ENCODE assay signal across 24 cellular contexts in genomic region chr16:86231996-86232350, GRCh38.
"Had no signal": no experiment of that assay in that cellular context is flagged by ENCODE, and none has a peak within 500 bp of the region (broad histone marks: within the 10 kb centered on the region; RNA-seq: fewer than 3 reads in every experiment).

No MANE protein-coding gene starts in this region.

- ATAC-seq: left colon; left ventricle myocardium superior; naive thymus-derived CD4-positive, alpha-beta T cell; psoas muscle; right lobe of liver had no signal

- H3K4me2 ChIP-seq: hepatocyte had no signal

- H3K4me3 ChIP-seq: coronary artery, hepatocyte, lung, psoas muscle, right lobe of liver, skin epidermis, stomach, thoracic aorta, transverse colon had no signal

- H3K27ac ChIP-seq: coronary artery, hepatocyte, psoas muscle, right lobe of liver, skin epidermis, stomach, thoracic aorta, transverse colon had no signal

- H3K4me1 Mint-ChIP-seq: endodermal cell; naive thymus-derived CD4-positive, alpha-beta T cell; neural crest cell had no signal

- H3K4me1 ChIP-seq: psoas muscle, right lobe of liver, stomach, transverse colon had no signal

- H3K9me3 ChIP-seq: psoas muscle, right lobe of liver, stomach, thoracic aorta, transverse colon had no signal

- H3K36me3 ChIP-seq: right lobe of liver, stomach, thoracic aorta, transverse colon had no signal

- H3K4me3 Mint-ChIP-seq: endodermal cell; naive thymus-derived CD4-positive, alpha-beta T cell; neural crest cell had no signal

- H3K79me2 ChIP-seq: hepatocyte had no signal

- FAIRE-seq: endothelial cell of umbilical vein, urothelium cell line had no signal

- H2AFZ ChIP-seq: hepatocyte had no signal

- H3K27me3 ChIP-seq: hepatocyte, right lobe of liver, transverse colon had no signal

- DNase-seq: effector CD4-positive, alpha-beta T cell; endodermal cell; erythroblast; foreskin melanocyte; left colon; left ventricle myocardium superior; mesendoderm; naive thymus-derived CD4-positive, alpha-beta T cell; psoas muscle; retina; stimulated activated CD4-positive, alpha-beta T cell treated with anti-CD3 and anti-CD28 coated beads, Interleukin-12 subunit alpha, Interleukin-12 subunit beta, amount 100 ng/mL, for 4 hours; stimulated activated naive CD4-positive, alpha-beta T cell; stomach; substantia nigra; transverse colon had no signal

- H3K27ac Mint-ChIP-seq: endodermal cell; naive thymus-derived CD4-positive, alpha-beta T cell had no signal
